ENCODE assay signal across 17 cellular contexts in genomic region chr1:24381256-24381655, GRCh38. TPM values are rescaled to one million over a fixed set of nuclear protein-coding genes. Genes with fewer than 3 reads are reported as not detected.
A peak's percentile ranks its signal among the peaks of the same experiment; 100 is the strongest.
DNase-seq lines count a peak whose midpoint lies in the region; ATAC-seq and TF ChIP-seq lines count a peak whose summit lies in the region.
"Had no signal": no experiment of that assay in that cellular context is flagged by ENCODE, and none has a peak within 500 bp of the region (broad histone marks: within the 10 kb centered on the region; RNA-seq: fewer than 3 reads in every experiment).

No MANE protein-coding gene starts in this region.

- no peak overlapping the region for H3K27ac ChIP-seq in GM23338 (ENCODE audit: low read depth)
- H3K27ac ChIP-seq in PC-3 (ENCODE audit: low read length): peak overlapping the region; percentile 76; the same call in 1 of the 2 replicates
- H3K27ac ChIP-seq in esophagus squamous epithelium: peak overlapping the region; percentile 73 to 90 (median 84)

- TF ChIP-seq POLR2A in esophagus squamous epithelium (IDR thresholded peaks at IDR 0.05): no peak

- no peak overlapping the region for H3K9ac ChIP-seq in PC-3 (ENCODE audit: low read length)

- H3K9me3 Mint-ChIP-seq in GM23338: no peaks in the 10 kb centered on the region
- H3K9me3 Mint-ChIP-seq in progenitor cell of endocrine pancreas (ENCODE audit: low read depth): no peaks in the 10 kb centered on the region
- H3K9me3 Mint-ChIP-seq: CD4-positive, alpha-beta memory T cell had no signal

- POLR2A ChIA-PET in PC-3 (lab: Charles Lee; ENCODE audit: unreplicated experiment): interaction anchor here (0.5 to 0.6 kb wide), 2 partner anchors 91 to 179 kb away, joined by 3 to 4 read pairs; no protein-coding TSS in a partner anchor

- no peak overlapping the region for H3K4me2 ChIP-seq in GM23338
- no peak overlapping the region for H3K4me2 ChIP-seq in PC-3 (ENCODE audit: low read length)

- no peaks in the 10 kb centered on the region for H3K36me3 ChIP-seq in GM23338 (ENCODE audit: insufficient read depth)
- H3K36me3 ChIP-seq in PC-3 (ENCODE audit: low read depth, low read length): peaks cover 11% of the 10 kb centered on the region
- H3K36me3 ChIP-seq in esophagus squamous epithelium: no peaks in the 10 kb centered on the region

- H3K79me2 ChIP-seq in GM23338 (replicated peaks; ENCODE audit: insufficient read depth) (no peaks in the 10 kb centered on the region), PC-3 (ENCODE audit: low read length) (no peaks in the 10 kb centered on the region)

- ATAC-seq in GM23338: no peak
- ATAC-seq in PC-3: no peak
- no peak for ATAC-seq in HG03139 (IDR thresholded peaks at IDR 0.05; ENCODE audit: unreplicated experiment)
- ATAC-seq: Panc1 had no signal

- 49 to 86% methylated on average over 2 of the region's 2 CpGs for WGBS in esophagus squamous epithelium, 2 donors

- no peak for TF ChIP-seq CTCF in GM23338 (conservative IDR thresholded peaks at IDR 0.05; ENCODE audit: low read depth in 2 of 2)
- no peak for TF ChIP-seq CTCF in PC-3 (conservative IDR thresholded peaks at IDR 0.05; ENCODE audit: low read depth, low read length)
- no peak for TF ChIP-seq CTCF in esophagus squamous epithelium (IDR thresholded peaks at IDR 0.05)
- no peak for TF ChIP-seq CTCF in progenitor cell of endocrine pancreas (IDR thresholded peaks at IDR 0.05; ENCODE audit: unreplicated experiment)

- H2AFZ ChIP-seq in GM23338 (no peak overlapping the region), PC-3 (ENCODE audit: low read length) (no peak overlapping the region)

- no peaks in the 10 kb centered on the region for H3K9me2 ChIP-seq in GM23338 (ENCODE audit: insufficient read depth)
- no peaks in the 10 kb centered on the region for H3K9me2 ChIP-seq in PC-3 (replicated peaks; ENCODE audit: low read length)

- H3F3A ChIP-seq in GM23338 (replicated peaks; ENCODE audit: low read depth) (no peaks in the 10 kb centered on the region), PC-3 (ENCODE audit: low read length, unreplicated experiment) (no peaks in the 10 kb centered on the region)

- no peaks in the 10 kb centered on the region for H3K27me3 ChIP-seq in GM23338 (ENCODE audit: insufficient read depth)
- H3K27me3 ChIP-seq in PC-3 (ENCODE audit: low read length): no peaks in the 10 kb centered on the region
- H3K27me3 ChIP-seq in esophagus squamous epithelium: no peaks in the 10 kb centered on the region

- no peaks in the 10 kb centered on the region for H3K4me1 ChIP-seq in GM23338 (ENCODE audit: insufficient read depth)
- H3K4me1 ChIP-seq in PC-3 (ENCODE audit: insufficient read depth, low read length): peaks cover 40% of the 10 kb centered on the region
- H3K4me1 ChIP-seq in esophagus squamous epithelium: peaks cover 20 to 80% (median 50%) of the 10 kb centered on the region in 3 donors

- no TSS peak for BruUV-seq in PC-3 (replicated peaks; lab: Mats Ljungman, UMichigan)

- H3K4me3 Mint-ChIP-seq in GM23338 (no peak overlapping the region), progenitor cell of endocrine pancreas (ENCODE audit: low read depth) (no peak overlapping the region)
- H3K4me3 Mint-ChIP-seq: B cell; CD4-positive, alpha-beta memory T cell had no signal

- peak overlapping the region; percentile 42; the same call in 1 of the 2 replicates for H3K27ac Mint-ChIP-seq in GM23338
- H3K27ac Mint-ChIP-seq in progenitor cell of endocrine pancreas: peak overlapping the region; percentile 42
- H3K27ac Mint-ChIP-seq: B cell; CD4-positive, alpha-beta memory T cell had no signal

- DNase-seq in GM23338 (ENCODE audit: low spot score) (no peak), PC-3 (no peak), esophagus squamous epithelium (lab: John Stamatoyannopoulos, UW) (no peak), progenitor cell of endocrine pancreas (ENCODE audit: low spot score, unreplicated experiment) (no peak), islet precursor cell (no peak), pons (ENCODE audit: low spot score) (no peak), NCI-H146 (lab: John Stamatoyannopoulos, UW) (no peak)
- DNase-seq: CD4-positive, alpha-beta memory T cell; DND-41; GDM1; NCI-H1092; NCI-H187; NCI-H774; SHP77 had no signal

- H3K9me3 ChIP-seq in PC-3 (ENCODE audit: low read length) (no peaks in the 10 kb centered on the region), esophagus squamous epithelium (no peaks in the 10 kb centered on the region)

- no peaks in the 10 kb centered on the region for H4K20me1 ChIP-seq in GM23338 (replicated peaks; ENCODE audit: insufficient read depth)
- H4K20me1 ChIP-seq in PC-3 (ENCODE audit: low read length): no peaks in the 10 kb centered on the region

- H3K27me3 Mint-ChIP-seq in GM23338 (ENCODE audit: insufficient read depth, low read depth, poor library complexity) (no peaks in the 10 kb centered on the region), progenitor cell of endocrine pancreas (no peaks in the 10 kb centered on the region)
- H3K27me3 Mint-ChIP-seq: B cell; CD4-positive, alpha-beta memory T cell had no signal

- no peaks in the 10 kb centered on the region; the same call in 2 of the 3 replicates for H3K36me3 Mint-ChIP-seq in GM23338 (ENCODE audit: low read depth)
- H3K36me3 Mint-ChIP-seq in progenitor cell of endocrine pancreas (ENCODE audit: insufficient read depth): peaks cover 26% of the 10 kb centered on the region

- intact Hi-C loops in PC-3 (cut with micrococcal nuclease) (no loop called here), esophagus squamous epithelium (cut with DNase I) (loop anchor here (5.0 kb wide), 1 partner anchor 59 kb away; no protein-coding TSS in a partner anchor)

- H3K4me1 Mint-ChIP-seq in GM23338: peaks cover 1% of the 10 kb centered on the region; the same call in 1 of the 3 replicates
- peaks cover 29% of the 10 kb centered on the region for H3K4me1 Mint-ChIP-seq in progenitor cell of endocrine pancreas (ENCODE audit: low read depth)

- CTCF ChIA-PET in PC-3 (lab: Charles Lee): interaction anchor here (1.0 kb wide), 1 partner anchor 11 kb away, joined by 3 read pairs; no protein-coding TSS in a partner anchor

- H3K4me3 ChIP-seq in GM23338: no peak overlapping the region
- no peak overlapping the region for H3K4me3 ChIP-seq in PC-3 (ENCODE audit: low read length)
- no peak overlapping the region for H3K4me3 ChIP-seq in esophagus squamous epithelium

TF ChIP-seq in GM23338, 12 proteins besides CTCF, POLR2A, EP300 and RAD21 (continues in another document):
- no peak for TF ChIP-seq NANOG (IDR thresholded peaks at IDR 0.05; ENCODE audit: borderline replicate concordance)
- no peak for TF ChIP-seq POLR2AphosphoS5 (IDR thresholded peaks at IDR 0.05; ENCODE audit: low read depth)
- no peak for TF ChIP-seq STAT1 (IDR thresholded peaks at IDR 0.05; ENCODE audit: unreplicated experiment)
- no peak for TF ChIP-seq ETS1 (IDR thresholded peaks at IDR 0.05)

RNA-seq across cellular contexts. Expression of gene STPG1, which starts 32.3 kb away (rescaled TPM):
- total RNA-seq in GM23338 (2014; rRNA removed; shearing (Covaris generic)): 6.5 and 8.2 TPM in 2 replicates
- polyA plus RNA-seq in GM23338 (2016; fragmentation: Nextera tagmentation; extraction: Ambion mirVana): 9.9 and 11.4 TPM in 2 replicates
- total RNA-seq in PC-3 (2014; rRNA removed) (12.8 and 14.9 TPM in 2 replicates), esophagus squamous epithelium (1 to 10 TPM; 2.6 to 6.9 (median 5.6) TPM), progenitor cell of endocrine pancreas (16.7 and 19.2 TPM in 2 replicates)

RNA-seq across cellular contexts. Expression of gene NIPAL3, which starts 34.3 kb away (rescaled TPM):
- total RNA-seq in GM23338 (2014; rRNA removed; shearing (Covaris generic)): 8.6 and 9.6 TPM in 2 replicates
- polyA plus RNA-seq in GM23338 (2016; fragmentation: Nextera tagmentation; extraction: Ambion mirVana): 4.6 and 5.5 TPM in 2 replicates
- total RNA-seq in PC-3 (2014; rRNA removed) (35.2 and 43.7 TPM in 2 replicates), esophagus squamous epithelium (10 to 100 TPM; 25.0 to 36.5 (median 31.3) TPM), progenitor cell of endocrine pancreas (13.1 and 13.5 TPM in 2 replicates)
